1 cellular context compared by ENCODE assay signal in genomic region chr1:48873944-48874343, GRCh38.
TF ChIP-seq lines count a peak whose summit lies in the region.

No MANE protein-coding gene starts in this region.

TF ChIP-seq in SK-N-SH, 30 proteins besides CTCF, POLR2A, EP300 and RAD21 (continued from another document):
- TF ChIP-seq MAX (IDR thresholded peaks at IDR 0.05; ENCODE audit: low read depth) (no peak), IRF3 (IDR thresholded peaks at IDR 0.05; ENCODE audit: low read depth, low read length) (no peak), USF1 (IDR thresholded peaks at IDR 0.05; ENCODE audit: borderline replicate concordance, low read depth) (no peak), TAF1 (IDR thresholded peaks at IDR 0.05; ENCODE audit: borderline replicate concordance, low read depth, low read length) (no peak), YY1 (IDR thresholded peaks at IDR 0.05; ENCODE audit: low read depth) (no peak)
